8 cellular contexts compared by ENCODE assay signal in genomic region chr1:38045431-38046332, GRCh38. TPM values are rescaled to one million over a fixed set of nuclear protein-coding genes. Genes with fewer than 3 reads are reported as not detected.
A peak's percentile ranks its signal among the peaks of the same experiment; 100 is the strongest.
DNase-seq lines count a peak whose midpoint lies in the region; ATAC-seq and TF ChIP-seq lines count a peak whose summit lies in the region.

No MANE protein-coding gene starts in this region.

- H3K4me3 Mint-ChIP-seq in activated T-helper 17 cell treated with anti-CD3 and anti-CD28 coated beads, Interleukin-2, amount 50 U/mL, for 72 hours = peak overlapping the region; percentile 16

- peaks cover 28% of the 10 kb centered on the region for H3K27me3 Mint-ChIP-seq in activated T-helper 17 cell treated with anti-CD3 and anti-CD28 coated beads, Interleukin-2, amount 50 U/mL, for 72 hours

- H3K9me3 Mint-ChIP-seq in activated T-helper 17 cell treated with anti-CD3 and anti-CD28 coated beads, Interleukin-2, amount 50 U/mL, for 72 hours = no peaks in the 10 kb centered on the region

- peaks cover 5% of the 10 kb centered on the region for H3K4me1 Mint-ChIP-seq in activated T-helper 17 cell treated with anti-CD3 and anti-CD28 coated beads, Interleukin-2, amount 50 U/mL, for 72 hours

- no peak for TF ChIP-seq CTCF in lower leg skin (IDR thresholded peaks at IDR 0.05)

- peak; percentile 5 for ATAC-seq in HG02885 (IDR thresholded peaks at IDR 0.05; ENCODE audit: poor library complexity, unreplicated experiment)
- ATAC-seq in activated T-helper 17 cell treated with anti-CD3 and anti-CD28 coated beads, Interleukin-2, amount 50 U/mL, for 72 hours (replicated peaks) = no peak
- no peak for ATAC-seq in HG02973 (IDR thresholded peaks at IDR 0.05; ENCODE audit: unreplicated experiment)
- no peak for ATAC-seq in GM21526 (IDR thresholded peaks at IDR 0.05; ENCODE audit: low FRiP score, unreplicated experiment)

- WGBS in lower leg skin, 2 donors = 2 to 3% methylated on average over 49 to 82 of the region's 114 CpGs

- H3K36me3 Mint-ChIP-seq in activated T-helper 17 cell treated with anti-CD3 and anti-CD28 coated beads, Interleukin-2, amount 50 U/mL, for 72 hours (ENCODE audit: low read depth) = peaks cover 11% of the 10 kb centered on the region

- no peak overlapping the region for H3K27ac Mint-ChIP-seq in activated T-helper 17 cell treated with anti-CD3 and anti-CD28 coated beads, Interleukin-2, amount 50 U/mL, for 72 hours

- peak overlapping the region; percentile 21 for H3K4me3 ChIP-seq in lower leg skin (ENCODE audit: low read depth, poor library complexity, severe bottlenecking)

- DNase-seq in ELR (ENCODE audit: low read depth) = peak; percentile 18
- DNase-seq in lower leg skin (ENCODE audit: low spot score in 2 of 2) = no peak
- no peak for DNase-seq in hippocampal formation (lab: John Stamatoyannopoulos, UW)
- DNase-seq in NOMO-1 treated with DMSO at 0.1 percent for 48 hours (lab: John Stamatoyannopoulos, UW; ENCODE audit: unreplicated experiment) = no peak

- no peak for TF ChIP-seq POLR2A in lower leg skin (IDR thresholded peaks at IDR 0.05)

- intact Hi-C loops in lower leg skin (cut with DNase I; ENCODE audit: low total_unique reads) = no loop called here

RNA-seq across cellular contexts. Expression of gene POU3F1, which starts 0.9 kb away (rescaled TPM):
- under 1 TPM; 0.11 TPM for total RNA-seq in activated T-helper 17 cell treated with anti-CD3 and anti-CD28 coated beads, Interleukin-2, amount 50 U/mL, for 72 hours
- total RNA-seq in lower leg skin = 10 to 100 TPM; 19.1 to 53.3 (median 35.4) TPM

RNA-seq across cellular contexts. Expression of gene UTP11, which starts 33.1 kb away (rescaled TPM):
- total RNA-seq in activated T-helper 17 cell treated with anti-CD3 and anti-CD28 coated beads, Interleukin-2, amount 50 U/mL, for 72 hours = 10 to 100 TPM; 41.1 to 60.8 TPM
- total RNA-seq in lower leg skin = 10 to 100 TPM; 34.6 to 49.8 (median 37.9) TPM

RNA-seq across cellular contexts. Expression of gene FHL3, which starts 40.4 kb away (rescaled TPM):
- 10 to 100 TPM in 1 of 2 donors, 1 to 10 TPM in 1; 8.6 to 15.5 TPM for total RNA-seq in activated T-helper 17 cell treated with anti-CD3 and anti-CD28 coated beads, Interleukin-2, amount 50 U/mL, for 72 hours
- total RNA-seq in lower leg skin = 10 to 100 TPM; 20.1 to 25.8 (median 21.9) TPM

RNA-seq across cellular contexts. Expression of gene SF3A3, which starts 55.9 kb away (rescaled TPM):
- total RNA-seq in activated T-helper 17 cell treated with anti-CD3 and anti-CD28 coated beads, Interleukin-2, amount 50 U/mL, for 72 hours = 100 to 1,000 TPM in 1 of 2 donors, 10 to 100 TPM in 1; 77.5 to 129 TPM
- 10 to 100 TPM; 33.6 to 68.9 (median 36.9) TPM for total RNA-seq in lower leg skin

Comparison
In these comparisons a context has a peak if more than half of its experiments do, and no peak if none do; other contexts are left out.
1. RNA of gene POU3F1, which starts 0.9 kb away (total RNA-seq): 19.1 to 53.3 TPM in lower leg skin; 0.11 TPM in activated T-helper 17 cell treated with anti-CD3 and anti-CD28 coated beads, Interleukin-2, amount 50 U/mL, for 72 hours; every median in the first group is over 10 times any median in the second.